In genomic region chr12:27472604-27473003, GRCh38 we compare ENCODE assay signal across 31 cellular contexts. TPM values are rescaled to one million over a fixed set of nuclear protein-coding genes. Genes with fewer than 3 reads are reported as not detected.
"Had no signal": no experiment of that assay in that cellular context is flagged by ENCODE, and none has a peak within 500 bp of the region (broad histone marks: within the 10 kb centered on the region; RNA-seq: fewer than 3 reads in every experiment).

No MANE protein-coding gene starts in this region.

- H3K4me2 ChIP-seq: hepatocyte, neural progenitor cell had no signal

- H3K9me3 ChIP-seq: testis had no signal

- ATAC-seq: effector memory CD8-positive, alpha-beta T cell; esophagus mucosa; left lung; sciatic nerve; stimulated activated memory B cell treated with anti-CD40 and anti-IgM and Interleukin-4, amounts not matched to agents 10 μg/mL and 1 μg/mL and 100 μg/mL, for 72 hours had no signal

- FAIRE-seq: colon, endothelial cell of umbilical vein, frontal cortex, small intestine had no signal

- H3K27me3 Mint-ChIP-seq: naive thymus-derived CD8-positive, alpha-beta T cell; stimulated activated memory B cell treated with anti-CD40 and anti-IgM and Interleukin-4, amounts not matched to agents 10 μg/mL and 1 μg/mL and 100 μg/mL, for 72 hours had no signal

- H3K27ac ChIP-seq: ascending aorta, brain microvascular endothelial cell, hepatocyte, left lung, neural progenitor cell, vagina had no signal

- DNase-seq: activated CD4-positive, alpha-beta T cell treated with anti-CD3 and anti-CD28 coated beads, Interleukin-2, amount 50 U/mL, for 1 hour; activated effector memory CD4-positive, alpha-beta T cell treated with Interleukin-2 at 50 U/mL for 16 hours; activated naive CD4-positive, alpha-beta T cell treated with anti-CD3 and anti-CD28 coated beads, Interleukin-2, amount 50 U/mL, for 16 hours; activated T-cell treated with anti-CD3 and anti-CD28 coated beads, Interleukin-2, amount 50 U/mL, for 48 hours; adrenal gland; brain microvascular endothelial cell; central memory CD4-positive, alpha-beta T cell; effector memory CD8-positive, alpha-beta T cell; glutamatergic neuron; immature natural killer cell; kidney glomerular epithelial cell; left lung; small intestine; stimulated activated CD4-positive, alpha-beta T cell treated with anti-CD3 and anti-CD28 coated beads, Interleukin-2, amount 100 ng/mL, for 24 hours; testis had no signal

- H3K4me3 ChIP-seq: ascending aorta, hepatocyte, left lung, lung, neural progenitor cell, testis, vagina had no signal

- H3K4me3 Mint-ChIP-seq: effector memory CD8-positive, alpha-beta T cell; immature natural killer cell; mesothelial cell of epicardium; neural progenitor cell; stimulated activated memory B cell treated with anti-CD40 and anti-IgM and Interleukin-4, amounts not matched to agents 10 μg/mL and 1 μg/mL and 100 μg/mL, for 72 hours; type B pancreatic cell had no signal

- H3K4me1 Mint-ChIP-seq: neural progenitor cell; stimulated activated memory B cell treated with anti-CD40 and anti-IgM and Interleukin-4, amounts not matched to agents 10 μg/mL and 1 μg/mL and 100 μg/mL, for 72 hours had no signal

- H3K36me3 Mint-ChIP-seq: neural progenitor cell had no signal

- H3K4me1 ChIP-seq: left lung, neural progenitor cell, vagina had no signal

- H3K27ac Mint-ChIP-seq: effector memory CD8-positive, alpha-beta T cell; immature natural killer cell; mesothelial cell of epicardium; neural progenitor cell; stimulated activated memory B cell treated with anti-CD40 and anti-IgM and Interleukin-4, amounts not matched to agents 10 μg/mL and 1 μg/mL and 100 μg/mL, for 72 hours; type B pancreatic cell had no signal

RNA-seq across cellular contexts. Expression of gene SMCO2, which starts 26.1 kb away (rescaled TPM):
- total RNA-seq: ascending aorta; frontal cortex; hepatocyte; mesothelial cell of epicardium; naive thymus-derived CD8-positive, alpha-beta T cell; omental fat pad; renal cortical epithelial cell; vagina had no signal
- polyA plus RNA-seq: hepatocyte; immature natural killer cell; naive thymus-derived CD8-positive, alpha-beta T cell had no signal
